26 cellular contexts compared by ENCODE assay signal in the genomic region with DNA sequence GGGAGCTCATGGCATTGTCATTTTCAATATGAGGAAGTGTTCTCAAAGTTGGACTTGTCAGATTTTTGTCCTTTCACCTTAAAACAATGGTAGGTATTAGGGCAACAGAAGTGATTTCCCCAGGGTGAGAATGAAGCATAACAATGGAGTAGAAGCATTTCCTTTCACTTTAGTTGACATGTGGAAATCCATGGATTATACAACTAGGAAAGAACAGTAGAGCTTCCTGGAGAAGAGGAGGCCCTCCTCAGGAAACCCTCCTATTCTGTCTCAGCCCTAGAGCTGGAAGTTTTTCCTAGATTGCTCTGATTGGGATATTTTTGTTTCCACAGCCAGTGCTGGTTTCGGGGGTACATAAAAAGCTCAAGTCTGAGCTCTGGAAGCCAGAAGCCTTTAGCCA.
"Had no signal": no experiment of that assay in that cellular context is flagged by ENCODE, and none has a peak within 500 bp of the region (broad histone marks: within the 10 kb centered on the region; RNA-seq: fewer than 3 reads in every experiment).

No MANE protein-coding gene starts in this region.

- H3K4me3 ChIP-seq: ascending aorta, cardiac muscle cell, coronary artery, pancreas, psoas muscle, testis, transverse colon had no signal

- H3K27ac Mint-ChIP-seq: activated naive CD4-positive, alpha-beta T cell treated with anti-CD3 and anti-CD28 coated beads for 36 hours; activated naive CD8-positive, alpha-beta T cell treated with anti-CD3 and anti-CD28 coated beads, Interleukin-2, amount 10 ng/mL, durations not matched to agents 7 days and 5 days; brain; mesothelial cell of epicardium; T-helper 2 cell treated with Interferon-gamma antibody and Interleukin-4, amounts not matched to agents 5 μg/mL and 100 μg/mL, for 36 hours had no signal

- H3K27me3 ChIP-seq: ascending aorta, cardiac muscle cell, pancreas, testis, transverse colon had no signal

- DNase-seq: activated CD4-positive, alpha-beta T cell treated with anti-CD3 and anti-CD28 coated beads for 48 hours; activated CD4-positive, alpha-beta T cell treated with anti-CD3 and anti-CD28 coated beads, Interleukin-2, amount 50 U/mL, for 48 hours; activated CD4-positive, CD25-positive, alpha-beta regulatory T cell; activated naive CD4-positive, alpha-beta T cell treated with anti-CD3 and anti-CD28 coated beads for 36 hours; activated naive CD8-positive, alpha-beta T cell treated with anti-CD3 and anti-CD28 coated beads, Interleukin-2, amount 10 ng/mL, durations not matched to agents 7 days and 5 days; activated T-cell treated with anti-CD3 and anti-CD28 coated beads, Interleukin-2, amount 50 U/mL, for 48 hours; effector memory CD8-positive, alpha-beta T cell; foreskin fibroblast; naive B cell; nucleus accumbens; pancreas; psoas muscle; stimulated activated CD4-positive, alpha-beta T cell treated with anti-CD3 and anti-CD28 coated beads, Interleukin-15, amount 100 ng/mL, for 24 hours; stimulated activated CD4-positive, alpha-beta T cell treated with anti-CD3 and anti-CD28 coated beads, Interleukin-2, amount 100 ng/mL, for 24 hours; stimulated activated naive CD8-positive, alpha-beta T cell treated with anti-CD3 and anti-CD28 coated beads, Interleukin-15, Interleukin-2, amounts not matched to agents 100 U/mL and 50 U/mL, for 24 hours; T-helper 1 cell; testis; transverse colon had no signal

- ATAC-seq: effector memory CD8-positive, alpha-beta T cell; esophagus mucosa; pancreas; psoas muscle; stimulated activated naive CD8-positive, alpha-beta T cell treated with anti-CD3 and anti-CD28 coated beads, Interleukin-15, Interleukin-2, amounts not matched to agents 100 U/mL and 50 U/mL, for 24 hours had no signal

- H3K9me3 Mint-ChIP-seq: activated naive CD4-positive, alpha-beta T cell treated with anti-CD3 and anti-CD28 coated beads for 36 hours; activated naive CD8-positive, alpha-beta T cell treated with anti-CD3 and anti-CD28 coated beads, Interleukin-2, amount 10 ng/mL, durations not matched to agents 7 days and 5 days; brain; effector memory CD8-positive, alpha-beta T cell; mesothelial cell of epicardium; naive B cell; neural crest cell; T-helper 2 cell treated with Interferon-gamma antibody and Interleukin-4, amounts not matched to agents 5 μg/mL and 100 μg/mL, for 36 hours had no signal

- H3K4me1 Mint-ChIP-seq: brain, mesothelial cell of epicardium, naive B cell, neural crest cell had no signal

- H3K27ac ChIP-seq: ascending aorta, cardiac muscle cell, coronary artery, pancreas, psoas muscle, testis, transverse colon had no signal

- H3K4me1 ChIP-seq: ascending aorta, pancreas, psoas muscle, testis, transverse colon had no signal

- H3K4me3 Mint-ChIP-seq: activated naive CD4-positive, alpha-beta T cell treated with anti-CD3 and anti-CD28 coated beads for 36 hours; activated naive CD8-positive, alpha-beta T cell treated with anti-CD3 and anti-CD28 coated beads, Interleukin-2, amount 10 ng/mL, durations not matched to agents 7 days and 5 days; brain; effector memory CD8-positive, alpha-beta T cell; mesothelial cell of epicardium; naive B cell; neural crest cell; T-helper 2 cell treated with Interferon-gamma antibody and Interleukin-4, amounts not matched to agents 5 μg/mL and 100 μg/mL, for 36 hours had no signal

- H3K27me3 Mint-ChIP-seq: activated naive CD8-positive, alpha-beta T cell treated with anti-CD3 and anti-CD28 coated beads, Interleukin-2, amount 10 ng/mL, durations not matched to agents 7 days and 5 days; brain; effector memory CD8-positive, alpha-beta T cell; naive B cell had no signal
